Comparison of ENCODE assay signal across 14 cellular contexts in genomic region chr16:88197481-88198456, GRCh38.
DNase-seq lines count a peak whose midpoint lies in the region; ATAC-seq and TF ChIP-seq lines count a peak whose summit lies in the region.
"Had no signal": no experiment of that assay in that cellular context is flagged by ENCODE, and none has a peak within 500 bp of the region (broad histone marks: within the 10 kb centered on the region; RNA-seq: fewer than 3 reads in every experiment).

No MANE protein-coding gene starts in this region.

- no peak for TF ChIP-seq POLR2A in esophagus muscularis mucosa (IDR thresholded peaks at IDR 0.05; ENCODE audit: low read depth)

- no peak for TF ChIP-seq EP300 in esophagus muscularis mucosa (IDR thresholded peaks at IDR 0.05)

- intact Hi-C loops in esophagus muscularis mucosa (cut with DNase I): loop anchor here (5.0 kb wide), 1 partner anchor 185 kb away; the partner anchor contains the start of gene ZNF469
- intact Hi-C loops in posterior vena cava (cut with DNase I): loop anchor here in 1 of 2 donors (10.0 kb wide), 1 partner anchor 237 kb away; no protein-coding TSS in a partner anchor

- 97% methylated on average over 17 of the region's 20 CpGs for WGBS in esophagus muscularis mucosa

- H3K27ac ChIP-seq in BLaER1 treated with 17β-estradiol and CSF1 and Interleukin-3, amounts not matched to agents 10 nM and 100 nM: no peak overlapping the region
- H3K27ac ChIP-seq in esophagus muscularis mucosa (replicated peaks in 1 of 4): no peak overlapping the region

- TF ChIP-seq CTCF in esophagus muscularis mucosa (IDR thresholded peaks at IDR 0.05): no peak

- H3K4me2 ChIP-seq in BLaER1 treated with 17β-estradiol and CSF1 and Interleukin-3, amounts not matched to agents 10 nM and 100 nM: peak overlapping the region in 8 of 11 experiments; percentile 7 to 59 (median 42); a peak in 13 of 22 replicates

- DNase-seq in NCI-H1092 (lab: John Stamatoyannopoulos, UW): peak; percentile 57
- DNase-seq in esophagus muscularis mucosa (ENCODE audit: extremely low spot score): peak; percentile 60
- peak; percentile 73 for DNase-seq in posterior vena cava (ENCODE audit: low spot score)
- no peak for DNase-seq in NCI-H187 (lab: John Stamatoyannopoulos, UW)
- no peak for DNase-seq in AG08395 (ENCODE audit: low spot score)
- DNase-seq: MM.1S, NCI-H1417 treated with DMSO at 0.1 percent for 48 hours, NCI-H2081, NCI-H446, NCI-H748 treated with DMSO at 0.1 percent for 48 hours, SIG-M5 had no signal

- peaks cover 19 to 55% (median 38%) of the 10 kb centered on the region in 10 experiments for H3K4me1 ChIP-seq in BLaER1 treated with 17β-estradiol and CSF1 and Interleukin-3, amounts not matched to agents 10 nM and 100 nM
- H3K4me1 ChIP-seq in esophagus muscularis mucosa: peaks cover 0 to 2% (median 0%) of the 10 kb centered on the region in 4 donors

- no peaks in the 10 kb centered on the region for H3K27me3 ChIP-seq in BLaER1 treated with 17β-estradiol and CSF1 and Interleukin-3, amounts not matched to agents 10 nM and 100 nM
- no peaks in the 10 kb centered on the region for H3K27me3 ChIP-seq in esophagus muscularis mucosa

- H3K4me3 ChIP-seq in BLaER1 treated with 17β-estradiol and CSF1 and Interleukin-3, amounts not matched to agents 10 nM and 100 nM: no peak overlapping the region
- no peak overlapping the region for H3K4me3 ChIP-seq in esophagus muscularis mucosa

- H3K9me3 ChIP-seq in BLaER1 treated with 17β-estradiol and CSF1 and Interleukin-3, amounts not matched to agents 10 nM and 100 nM (replicated peaks in 1 of 11): no peaks in the 10 kb centered on the region
- H3K9me3 ChIP-seq in esophagus muscularis mucosa: no peaks in the 10 kb centered on the region

- H3K36me3 ChIP-seq in BLaER1 treated with 17β-estradiol and CSF1 and Interleukin-3, amounts not matched to agents 10 nM and 100 nM: no peaks in the 10 kb centered on the region
- H3K36me3 ChIP-seq in esophagus muscularis mucosa: no peaks in the 10 kb centered on the region

- no peaks in the 10 kb centered on the region for H4K20me1 ChIP-seq in BLaER1 treated with 17β-estradiol and CSF1 and Interleukin-3, amounts not matched to agents 10 nM and 100 nM

- no peak overlapping the region for H3K9ac ChIP-seq in BLaER1 treated with 17β-estradiol and CSF1 and Interleukin-3, amounts not matched to agents 10 nM and 100 nM

- ATAC-seq in HG02571 (IDR thresholded peaks at IDR 0.05; ENCODE audit: unreplicated experiment): no peak
- ATAC-seq: CD8-positive, alpha-beta T cell had no signal

Comparison
In these comparisons a context has a peak if more than half of its experiments do, and no peak if none do; other contexts are left out.
1. DNase-seq: peak in NCI-H1092 (single experiment), esophagus muscularis mucosa (single experiment) and posterior vena cava (single experiment); none in NCI-H187 (0 of 2) and AG08395 (single experiment).